1 cellular context compared by ENCODE assay signal in genomic region chr2:159119652-159120257, GRCh38.
A peak's percentile ranks its signal among the peaks of the same experiment; 100 is the strongest.
TF ChIP-seq lines count a peak whose summit lies in the region.

No MANE protein-coding gene starts in this region.

TF ChIP-seq in K562, 482 proteins besides CTCF, POLR2A, EP300 and RAD21 (continued from another document and continues in another):
- no peak for TF ChIP-seq ZNF318 (IDR thresholded peaks at IDR 0.05; ENCODE audit: borderline replicate concordance in 1 of 2, low read depth in 1 of 2)
- no peak for TF ChIP-seq GTF2E2 (tag; IDR thresholded peaks at IDR 0.05)
- TF ChIP-seq TFAP4 (CRISPR knock-in tag; IDR thresholded peaks at IDR 0.05; ENCODE audit: borderline replicate concordance), result no peak
- no peak for TF ChIP-seq LEF1 (IDR thresholded peaks at IDR 0.05)
- TF ChIP-seq XRCC4 (IDR thresholded peaks at IDR 0.05; ENCODE audit: extremely low read depth, insufficient read depth, insufficient read length), result no peak
- TF ChIP-seq GATA2 (CRISPR knock-in tag; IDR thresholded peaks at IDR 0.05), result no peak
- TF ChIP-seq IRF9 (tag; IDR thresholded peaks at IDR 0.05), result no peak
- TF ChIP-seq E2F6 (IDR thresholded peaks at IDR 0.05; ENCODE audit: borderline replicate concordance in 1 of 2, extremely low read depth in 1 of 2, insufficient read depth in 1 of 2, insufficient read length in 1 of 2, low read depth in 1 of 2, low read length in 1 of 2, poor library complexity in 1 of 2, severe bottlenecking in 1 of 2), result no peak
- TF ChIP-seq NR2C1 (IDR thresholded peaks at IDR 0.05), result no peak
- peak; percentile 68; the same call in 1 of the 2 replicates for TF ChIP-seq NR2C1 (tag; IDR thresholded peaks at IDR 0.05)
- TF ChIP-seq ESRRA (IDR thresholded peaks at IDR 0.05; ENCODE audit: borderline replicate concordance, low read depth), result peak; percentile 63; the same call in 1 of the 2 replicates
- no peak for TF ChIP-seq ZNF274 (IDR thresholded peaks at IDR 0.05; ENCODE audit: borderline replicate concordance, low read depth, low read length)
- no peak for TF ChIP-seq ZNF165 (CRISPR knock-in tag; IDR thresholded peaks at IDR 0.05; ENCODE audit: borderline replicate concordance)
- no peak for TF ChIP-seq ZNF507 (tag; conservative IDR thresholded peaks at IDR 0.05)
- no peak for TF ChIP-seq NKRF (IDR thresholded peaks at IDR 0.05; ENCODE audit: borderline replicate concordance)
- no peak for TF ChIP-seq MLLT1 (IDR thresholded peaks at IDR 0.05)
- TF ChIP-seq MECOM (CRISPR knock-in tag; IDR thresholded peaks at IDR 0.05), result no peak
- peak in 1 of 2 experiments; percentile 75 for TF ChIP-seq AFF1 (IDR thresholded peaks at IDR 0.05; ENCODE audit: low read depth in 1 of 2, partially characterized antibody in 2 of 2)
- peak; percentile 26; the same call in 1 of the 2 replicates for TF ChIP-seq FOXJ2 (tag; IDR thresholded peaks at IDR 0.05)
- TF ChIP-seq KAT2B (IDR thresholded peaks at IDR 0.05; ENCODE audit: low read depth, low read length), result no peak
- TF ChIP-seq RBBP5 (IDR thresholded peaks at IDR 0.05; ENCODE audit: borderline replicate concordance, insufficient read depth, low read length, poor library complexity, severe bottlenecking), result peak; percentile 43
- no peak for TF ChIP-seq ZHX1 (conservative IDR thresholded peaks at IDR 0.05; ENCODE audit: low read length)
- TF ChIP-seq ZNF518B (CRISPR knock-in tag; IDR thresholded peaks at IDR 0.05), result no peak
